Comparison of ENCODE assay signal across 24 cellular contexts in the genomic region with DNA sequence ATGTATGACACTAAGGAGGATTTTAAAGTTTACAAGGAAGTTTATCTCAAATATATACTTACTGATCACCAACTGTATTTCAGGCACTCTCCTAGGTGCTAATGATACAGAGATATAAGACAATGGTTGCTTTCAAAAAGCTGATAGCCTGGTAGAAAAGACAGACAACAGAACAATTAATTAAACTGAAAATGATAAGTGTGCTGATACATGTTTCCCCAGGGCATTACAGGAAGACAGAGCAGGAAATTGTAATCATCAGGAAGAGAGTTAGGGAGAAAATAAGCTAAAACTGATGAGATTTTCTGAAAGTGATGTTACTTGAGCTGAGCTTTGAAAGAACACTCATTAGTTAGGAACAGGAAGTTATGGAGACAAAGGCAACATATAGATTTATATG.
"Had no signal": no experiment of that assay in that cellular context is flagged by ENCODE, and none has a peak within 500 bp of the region (broad histone marks: within the 10 kb centered on the region; RNA-seq: fewer than 3 reads in every experiment).

No MANE protein-coding gene starts in this region.

- H3K27ac Mint-ChIP-seq: activated CD4-positive, alpha-beta memory T cell treated with anti-CD3 and anti-CD28 coated beads, Interleukin-2, amount 10 ng/mL, durations not matched to agents 7 days and 5 days; activated CD4-positive, alpha-beta T cell treated with anti-CD3 and anti-CD28 coated beads for 36 hours; activated naive CD4-positive, alpha-beta T cell treated with anti-CD3 and anti-CD28 coated beads for 36 hours; activated naive CD8-positive, alpha-beta T cell; activated T-helper 17 cell treated with anti-CD3 and anti-CD28 coated beads, Interleukin-2, amount 50 U/mL, for 72 hours; T-cell had no signal

- H3K9me3 ChIP-seq: SJSA1 had no signal

- H3K4me1 Mint-ChIP-seq: activated CD4-positive, alpha-beta memory T cell treated with anti-CD3 and anti-CD28 coated beads, Interleukin-2, amount 10 ng/mL, durations not matched to agents 7 days and 5 days; activated CD4-positive, alpha-beta T cell treated with anti-CD3 and anti-CD28 coated beads for 36 hours; activated T-helper 17 cell treated with anti-CD3 and anti-CD28 coated beads, Interleukin-2, amount 50 U/mL, for 72 hours; T-cell had no signal

- H3K4me3 Mint-ChIP-seq: activated CD4-positive, alpha-beta memory T cell treated with anti-CD3 and anti-CD28 coated beads, Interleukin-2, amount 10 ng/mL, durations not matched to agents 7 days and 5 days; activated CD4-positive, alpha-beta T cell treated with anti-CD3 and anti-CD28 coated beads for 36 hours; activated naive CD4-positive, alpha-beta T cell treated with anti-CD3 and anti-CD28 coated beads for 36 hours; activated naive CD8-positive, alpha-beta T cell; activated T-helper 17 cell treated with anti-CD3 and anti-CD28 coated beads, Interleukin-2, amount 50 U/mL, for 72 hours; T-cell had no signal

- H3K36me3 ChIP-seq: SJSA1 had no signal

- DNase-seq: activated CD4-positive, alpha-beta memory T cell treated with anti-CD3 and anti-CD28 coated beads, Interleukin-2, amount 10 ng/mL, durations not matched to agents 7 days and 5 days; activated CD4-positive, alpha-beta T cell treated with anti-CD3 and anti-CD28 coated beads for 36 hours; activated CD4-positive, alpha-beta T cell treated with anti-CD3 and anti-CD28 coated beads, Interleukin-2, amount 50 U/mL, for 1 hour; activated gamma-delta T cell; activated naive CD4-positive, alpha-beta T cell treated with anti-CD3 and anti-CD28 coated beads for 36 hours; activated T-cell treated with anti-CD3 and anti-CD28 coated beads for 4 hours; activated T-cell treated with anti-CD3 and anti-CD28 coated beads, Interleukin-2, amount 50 U/mL, for 48 hours; MV-4-11; NCI-H1092 treated with DMSO at 0.1 percent for 48 hours; NCI-H1417 treated with DMSO at 0.1 percent for 48 hours; NCI-H1694; NCI-H2029; NCI-H446; NCI-H524; PC-3; SHP77; T-cell; T-helper 2 cell; T1000 had no signal

- H3K4me3 ChIP-seq: SJSA1 had no signal

- H3K27me3 Mint-ChIP-seq: activated CD4-positive, alpha-beta memory T cell treated with anti-CD3 and anti-CD28 coated beads, Interleukin-2, amount 10 ng/mL, durations not matched to agents 7 days and 5 days; activated CD4-positive, alpha-beta T cell treated with anti-CD3 and anti-CD28 coated beads for 36 hours; activated naive CD8-positive, alpha-beta T cell; activated T-helper 17 cell treated with anti-CD3 and anti-CD28 coated beads, Interleukin-2, amount 50 U/mL, for 72 hours; T-cell had no signal

- H3K27me3 ChIP-seq: SJSA1 had no signal

- ATAC-seq: activated CD4-positive, alpha-beta T cell treated with anti-CD3 and anti-CD28 coated beads for 36 hours; activated T-helper 17 cell treated with anti-CD3 and anti-CD28 coated beads, Interleukin-2, amount 50 U/mL, for 72 hours; PC-3; T-cell had no signal

- FAIRE-seq: RCC 7860 had no signal

- H3K4me1 ChIP-seq: SJSA1 had no signal

- H3K27ac ChIP-seq: SJSA1, VCaP had no signal
